Comparison of ENCODE assay signal across 1 cellular context in the genomic region with DNA sequence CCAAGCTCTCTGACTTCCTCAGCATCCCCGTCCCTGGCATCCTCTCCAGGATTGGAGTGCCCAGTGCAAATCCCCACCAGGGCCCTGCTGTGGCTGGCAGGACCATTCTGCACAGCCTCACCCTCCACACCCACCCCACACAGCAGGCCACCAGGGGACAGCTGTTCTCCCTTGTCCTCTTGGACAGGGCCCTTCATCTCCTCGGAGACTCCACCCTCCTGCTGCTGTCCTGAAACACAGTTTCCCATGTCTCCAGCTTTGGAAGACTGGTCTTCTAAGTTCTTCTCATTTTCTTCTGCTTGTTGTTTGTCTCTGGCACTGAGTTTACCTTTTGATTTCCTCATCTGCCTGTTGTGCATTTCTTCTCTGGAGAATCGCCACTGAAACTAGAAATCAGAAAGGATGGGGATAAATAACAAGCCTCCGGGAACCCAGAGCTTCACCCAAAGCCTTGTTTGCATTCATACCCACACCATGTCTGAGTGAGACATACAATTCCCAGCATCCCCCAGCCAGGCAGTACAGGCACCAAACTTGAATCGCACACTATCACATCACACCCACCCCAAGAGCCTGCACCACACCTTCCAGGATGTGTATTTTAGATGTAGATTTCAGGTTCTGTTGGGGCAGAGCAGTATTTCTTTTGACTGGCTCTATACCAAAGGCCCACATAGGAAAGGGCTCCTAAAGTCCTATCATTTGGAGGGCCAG.
TF ChIP-seq lines count a peak whose summit lies in the region.

No MANE protein-coding gene starts in this region.

TF ChIP-seq in GM12878, 131 proteins besides CTCF, POLR2A, EP300 and RAD21:
- no peak for TF ChIP-seq KLF5 (IDR thresholded peaks at IDR 0.05; ENCODE audit: partially characterized antibody)
- TF ChIP-seq EGR1 (IDR thresholded peaks at IDR 0.05; ENCODE audit: borderline replicate concordance in 1 of 2, low read depth in 2 of 2, low read length in 2 of 2): no peak
- peak; percentile 29; the same call in 1 of the 2 replicates for TF ChIP-seq POLR2AphosphoS5 (IDR thresholded peaks at IDR 0.05; ENCODE audit: low read length)
- TF ChIP-seq NFIC (IDR thresholded peaks at IDR 0.05; ENCODE audit: low read depth, low read length): no peak
